8 cellular contexts compared by ENCODE assay signal in the genomic region with DNA sequence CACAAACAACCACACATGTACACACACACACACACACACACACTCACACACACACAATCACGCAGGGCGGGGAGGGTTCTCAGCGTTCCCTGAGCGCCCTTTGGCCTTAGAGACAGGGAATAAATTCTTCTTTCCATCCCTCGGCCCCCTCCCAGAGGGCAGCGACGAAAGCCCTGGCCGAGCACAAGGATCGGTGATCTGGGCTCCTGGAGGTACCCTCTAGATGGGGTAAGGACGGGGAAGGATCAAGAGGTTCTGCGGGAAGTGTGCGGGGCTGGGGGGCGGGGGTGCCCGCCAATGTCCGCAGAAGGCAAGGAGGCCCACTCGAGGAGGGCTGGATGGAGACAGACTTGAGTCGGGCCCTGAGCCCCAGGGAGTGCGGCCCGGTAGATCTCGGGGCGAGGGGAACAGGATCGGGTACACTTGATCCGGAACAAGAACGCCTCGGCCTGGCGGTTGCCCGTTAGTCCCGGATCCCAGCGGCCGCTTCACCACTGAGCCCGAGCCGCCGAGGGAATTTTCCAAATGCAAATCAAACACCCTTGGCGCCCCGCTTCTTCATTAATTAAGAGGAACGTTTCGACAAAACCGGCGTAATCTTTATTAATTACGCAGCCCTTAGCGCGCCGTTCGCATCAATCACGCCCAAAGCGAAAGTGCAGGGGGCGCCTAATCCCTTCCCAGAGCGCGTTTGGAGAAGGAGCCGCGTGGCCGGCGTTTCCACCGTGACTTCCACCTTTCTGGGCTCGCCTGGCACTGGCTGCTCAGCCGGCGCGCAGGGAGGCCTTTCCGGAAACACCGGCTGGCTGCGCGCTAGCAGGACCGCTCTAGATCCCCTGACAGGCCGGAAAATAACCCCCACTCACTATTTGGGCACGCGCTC. TPM values are rescaled to one million over a fixed set of nuclear protein-coding genes. Genes with fewer than 3 reads are reported as not detected.
DNase-seq lines count a peak whose midpoint lies in the region; ATAC-seq and TF ChIP-seq lines count a peak whose summit lies in the region.

No MANE protein-coding gene starts in this region.

- POLR2A ChIA-PET in BJ (lab: Charles Lee): no interaction called here
- POLR2A ChIA-PET in T-cell (lab: Charles Lee): no interaction called here

- H3K4me3 ChIP-seq in BJ (ENCODE audit: low read depth, low read length) (peak overlapping the region; percentile 48), foreskin fibroblast (ENCODE audit: low read depth in 1 of 2, low read length in 2 of 2) (peak overlapping the region; percentile 55 to 62), prostate gland (peak overlapping the region; percentile 24 to 25)

- DNase-seq in BJ (ENCODE audit: low read depth) (no peak), T-cell (no peak), foreskin fibroblast (peak; percentile 21 to 67), prostate gland (ENCODE audit: low spot score) (no peak), NCI-H345 treated with DMSO at 0.1 percent for 48 hours (lab: John Stamatoyannopoulos, UW; ENCODE audit: unreplicated experiment) (no peak)

- peaks cover 4% of the 10 kb centered on the region for H3K36me3 Mint-ChIP-seq in T-cell

- CTCF ChIA-PET in BJ (lab: Yijun Ruan, JAX) (no interaction called here), T-cell (lab: Charles Lee) (no interaction called here)

- no peak for TF ChIP-seq POLR2A in prostate gland (IDR thresholded peaks at IDR 0.05)

- H3K27ac ChIP-seq in prostate gland: no peak overlapping the region

- no peak for TF ChIP-seq CTCF in BJ (IDR thresholded peaks at IDR 0.05; ENCODE audit: insufficient read depth, low read depth, low read length)
- TF ChIP-seq CTCF in foreskin fibroblast (IDR thresholded peaks at IDR 0.05; ENCODE audit: low read depth, low read length): no peak
- TF ChIP-seq CTCF in prostate gland (IDR thresholded peaks at IDR 0.05): no peak

- peaks cover 34 to 45% (median 41%) of the 10 kb centered on the region in 3 donors for H3K4me1 Mint-ChIP-seq in T-cell

- intact Hi-C loops in prostate gland (cut with DNase I): no loop called here

- no peaks in the 10 kb centered on the region for H3K9me3 Mint-ChIP-seq in T-cell

- H3K27ac Mint-ChIP-seq in T-cell: no peak overlapping the region

- 2% methylated on average over 61 of the region's 66 CpGs for WGBS in prostate gland

- H3K27me3 ChIP-seq in BJ (ENCODE audit: control insufficient read depth, insufficient read depth, low read length) (peaks cover 46% of the 10 kb centered on the region), prostate gland (replicated peaks; ENCODE audit: insufficient read depth) (peaks cover 77% of the 10 kb centered on the region)

- no peaks in the 10 kb centered on the region for H3K4me1 ChIP-seq in prostate gland (replicated peaks)

- H3K27me3 Mint-ChIP-seq in T-cell: peaks cover 85 to 95% of the 10 kb centered on the region in 2 donors

- H3K36me3 ChIP-seq in BJ (ENCODE audit: control insufficient read depth, insufficient read depth, low read length): no peaks in the 10 kb centered on the region
- no peaks in the 10 kb centered on the region for H3K36me3 ChIP-seq in prostate gland

- H3K9me3 ChIP-seq in prostate gland: no peaks in the 10 kb centered on the region

- H3K4me3 Mint-ChIP-seq in T-cell: peak overlapping the region; percentile 62 to 80 (median 65)

- ATAC-seq in GM19395 (IDR thresholded peaks at IDR 0.05; ENCODE audit: unreplicated experiment): peak; percentile 38
- peak in 1 of 4 experiments; percentile 17 for ATAC-seq in T-cell (replicated peaks in 1 of 4)
- ATAC-seq in GM21526 (IDR thresholded peaks at IDR 0.05; ENCODE audit: low FRiP score, unreplicated experiment): no peak
- no peak for ATAC-seq in HG03457 (IDR thresholded peaks at IDR 0.05; ENCODE audit: unreplicated experiment)

RNA-seq across cellular contexts. Expression of gene PAX3, which starts 7.0 kb away (rescaled TPM):
- 7.4 and 11.1 TPM in 2 replicates for polyA plus RNA-seq in BJ (2011; rRNA removed)
- 21.3 and 35.5 TPM in 2 replicates for polyA minus RNA-seq in BJ (2011; rRNA and poly(A)+ RNA removed)
- total RNA-seq in T-cell (not detected), prostate gland (not detected)

Comparison
In these comparisons a context has a peak if more than half of its experiments do, and no peak if none do; other contexts are left out.
1. DNase-seq: peak in foreskin fibroblast (2 of 2); none in BJ (single experiment), T-cell (0 of 34), prostate gland (single experiment) and NCI-H345 treated with DMSO at 0.1 percent for 48 hours (single experiment).
2. Peak in every context shown above with its lines, with median percentiles within 50 percentile points of each other: H3K4me3 ChIP-seq.